32 cellular contexts compared by ENCODE assay signal in genomic region chr6:116793224-116793623, GRCh38. TPM values are rescaled to one million over a fixed set of nuclear protein-coding genes. Genes with fewer than 3 reads are reported as not detected.
"Had no signal": no experiment of that assay in that cellular context is flagged by ENCODE, and none has a peak within 500 bp of the region (broad histone marks: within the 10 kb centered on the region; RNA-seq: fewer than 3 reads in every experiment).

No MANE protein-coding gene starts in this region.

- H3K27ac ChIP-seq: stomach, suprapubic skin, testis, thoracic aorta, thyroid gland, tibial artery, tibial nerve, transverse colon, upper lobe of left lung, upper lobe of right lung, uterus, vagina had no signal

- H3K27ac Mint-ChIP-seq: stimulated activated effector memory CD8-positive, alpha-beta T cell treated with anti-CD3 and anti-CD28 coated beads, Interleukin-12 subunit alpha, Interleukin-12 subunit beta, amount 100 ng/mL, for 72 hours; stimulated activated memory B cell treated with anti-CD40 and anti-IgM and Interleukin-4, amounts not matched to agents 10 μg/mL and 1 μg/mL and 100 μg/mL, for 72 hours; stimulated activated naive B cell treated with anti-CD40 and anti-IgM and Interleukin-4, amounts not matched to agents 10 μg/mL and 1 μg/mL and 100 μg/mL, for 72 hours; stimulated activated naive CD8-positive, alpha-beta T cell treated with anti-CD3 and anti-CD28 coated beads, Interleukin-15, amount 100 ng/mL, for 72 hours; stimulated activated naive CD8-positive, alpha-beta T cell treated with anti-CD3 and anti-CD28 coated beads, Interleukin-15, Interleukin-2, amounts not matched to agents 100 ng/mL and 50 ng/mL, for 24 hours; type B pancreatic cell had no signal

- H3K4me3 Mint-ChIP-seq: stimulated activated effector memory CD8-positive, alpha-beta T cell treated with anti-CD3 and anti-CD28 coated beads, Interleukin-12 subunit alpha, Interleukin-12 subunit beta, amount 100 ng/mL, for 72 hours; stimulated activated memory B cell treated with anti-CD40 and anti-IgM and Interleukin-4, amounts not matched to agents 10 μg/mL and 1 μg/mL and 100 μg/mL, for 72 hours; stimulated activated naive B cell treated with anti-CD40 and anti-IgM and Interleukin-4, amounts not matched to agents 10 μg/mL and 1 μg/mL and 100 μg/mL, for 72 hours; stimulated activated naive CD8-positive, alpha-beta T cell treated with anti-CD3 and anti-CD28 coated beads, Interleukin-15, amount 100 ng/mL, for 72 hours; stimulated activated naive CD8-positive, alpha-beta T cell treated with anti-CD3 and anti-CD28 coated beads, Interleukin-15, Interleukin-2, amounts not matched to agents 100 ng/mL and 50 ng/mL, for 24 hours; type B pancreatic cell had no signal

- H3K9me3 ChIP-seq: stomach, suprapubic skin, testis, thoracic aorta, thyroid gland, tibial artery, tibial nerve, transverse colon, upper lobe of left lung, upper lobe of right lung, uterus, vagina had no signal

- H3K9me3 Mint-ChIP-seq: stimulated activated effector memory CD8-positive, alpha-beta T cell treated with anti-CD3 and anti-CD28 coated beads, Interleukin-12 subunit alpha, Interleukin-12 subunit beta, amount 100 ng/mL, for 72 hours; stimulated activated memory B cell treated with anti-CD40 and anti-IgM and Interleukin-4, amounts not matched to agents 10 μg/mL and 1 μg/mL and 100 μg/mL, for 72 hours; stimulated activated naive B cell treated with anti-CD40 and anti-IgM and Interleukin-4, amounts not matched to agents 10 μg/mL and 1 μg/mL and 100 μg/mL, for 72 hours; stimulated activated naive CD8-positive, alpha-beta T cell treated with anti-CD3 and anti-CD28 coated beads, Interleukin-15, amount 100 ng/mL, for 72 hours; stimulated activated naive CD8-positive, alpha-beta T cell treated with anti-CD3 and anti-CD28 coated beads, Interleukin-15, Interleukin-2, amounts not matched to agents 100 ng/mL and 50 ng/mL, for 24 hours; type B pancreatic cell had no signal

- H3K36me3 ChIP-seq: stomach, suprapubic skin, thoracic aorta, thyroid gland, tibial artery, tibial nerve, transverse colon, upper lobe of left lung, upper lobe of right lung, uterus, vagina had no signal

- ATAC-seq: stimulated activated effector memory CD8-positive, alpha-beta T cell treated with anti-CD3 and anti-CD28 coated beads, Interleukin-12 subunit alpha, Interleukin-12 subunit beta, amount 100 ng/mL, for 72 hours; stimulated activated memory B cell treated with anti-CD40 and anti-IgM and Interleukin-4, amounts not matched to agents 10 μg/mL and 1 μg/mL and 100 μg/mL, for 72 hours; stimulated activated naive B cell treated with anti-CD40 and anti-IgM and Interleukin-4, amounts not matched to agents 10 μg/mL and 1 μg/mL and 100 μg/mL, for 72 hours; stimulated activated naive CD8-positive, alpha-beta T cell treated with anti-CD3 and anti-CD28 coated beads, Interleukin-15, amount 100 ng/mL, for 72 hours; stimulated activated naive CD8-positive, alpha-beta T cell treated with anti-CD3 and anti-CD28 coated beads, Interleukin-15, Interleukin-2, amounts not matched to agents 100 U/mL and 50 U/mL, for 24 hours; upper lobe of right lung had no signal

- H3K4me1 Mint-ChIP-seq: stimulated activated effector memory CD8-positive, alpha-beta T cell treated with anti-CD3 and anti-CD28 coated beads, Interleukin-12 subunit alpha, Interleukin-12 subunit beta, amount 100 ng/mL, for 72 hours; stimulated activated memory B cell treated with anti-CD40 and anti-IgM and Interleukin-4, amounts not matched to agents 10 μg/mL and 1 μg/mL and 100 μg/mL, for 72 hours; stimulated activated naive B cell treated with anti-CD40 and anti-IgM and Interleukin-4, amounts not matched to agents 10 μg/mL and 1 μg/mL and 100 μg/mL, for 72 hours; stimulated activated naive CD8-positive, alpha-beta T cell treated with anti-CD3 and anti-CD28 coated beads, Interleukin-15, amount 100 ng/mL, for 72 hours had no signal

- H3K4me3 ChIP-seq: stomach, suprapubic skin, testis, thoracic aorta, thyroid gland, tibial artery, tibial nerve, transverse colon, upper lobe of left lung, upper lobe of right lung, uterus, vagina had no signal

- H3K27me3 ChIP-seq: stomach, suprapubic skin, testis, thyroid gland, tibial artery, tibial nerve, transverse colon, upper lobe of left lung, uterus, vagina had no signal

- H3K36me3 Mint-ChIP-seq: stimulated activated effector memory CD8-positive, alpha-beta T cell treated with anti-CD3 and anti-CD28 coated beads, Interleukin-12 subunit alpha, Interleukin-12 subunit beta, amount 100 ng/mL, for 72 hours; stimulated activated memory B cell treated with anti-CD40 and anti-IgM and Interleukin-4, amounts not matched to agents 10 μg/mL and 1 μg/mL and 100 μg/mL, for 72 hours; stimulated activated naive B cell treated with anti-CD40 and anti-IgM and Interleukin-4, amounts not matched to agents 10 μg/mL and 1 μg/mL and 100 μg/mL, for 72 hours; type B pancreatic cell had no signal

- DNase-seq: stimulated activated CD4-positive, alpha-beta T cell treated with anti-CD3 and anti-CD28 coated beads, Interleukin-2, amount 100 ng/mL, for 48 hours; stimulated activated CD4-positive, alpha-beta T cell treated with anti-CD3 and anti-CD28 coated beads, Interleukin-4, amount 100 ng/mL, for 1 hour; stimulated activated CD4-positive, alpha-beta T cell treated with anti-CD3 and anti-CD28 coated beads, Interleukin-4, amount 100 ng/mL, for 24 hours; stimulated activated CD4-positive, alpha-beta T cell treated with anti-CD3 and anti-CD28 coated beads, Interleukin-4, amount 100 ng/mL, for 4 hours; stimulated activated CD8-positive, alpha-beta memory T cell treated with anti-CD3 and anti-CD28 coated beads, Interleukin-4, amount 100 ng/mL, for 48 hours; stimulated activated naive B cell treated with anti-CD40 and anti-IgM and Interleukin-4, amounts not matched to agents 10 μg/mL and 1 μg/mL and 100 μg/mL, for 72 hours; stimulated activated naive CD4-positive, alpha-beta T cell; stimulated activated naive CD4-positive, alpha-beta T cell treated with Interleukin-2 at 50 U/mL for 16 hours; stimulated activated naive CD8-positive, alpha-beta T cell treated with anti-CD3 and anti-CD28 coated beads, Interleukin-15, amount 100 ng/mL, for 72 hours; stimulated activated naive CD8-positive, alpha-beta T cell treated with anti-CD3 and anti-CD28 coated beads, Interleukin-15, Interleukin-2, amounts not matched to agents 100 U/mL and 50 U/mL, for 24 hours; stomach; substantia nigra; testis; thyroid gland; tibial artery; transverse colon; trophoblast cell; upper lobe of left lung; upper lobe of right lung; uterus had no signal

- H3K4me1 ChIP-seq: stomach, suprapubic skin, testis, thyroid gland, tibial artery, tibial nerve, transverse colon, upper lobe of left lung, upper lobe of right lung, uterus, vagina had no signal

RNA-seq across cellular contexts. Expression of gene GPRC6A, which starts 35.7 kb away (rescaled TPM):
- total RNA-seq: stomach, subcutaneous adipose tissue, suprapubic skin, temporal lobe, thoracic aorta, thyroid gland, tibial nerve, transverse colon, upper lobe of left lung, upper lobe of right lung, ureter, urinary bladder, vagina had no signal
